In genomic region chr17:18173740-18174139, GRCh38 we compare ENCODE assay signal across 27 cellular contexts.
"Had no signal": no experiment of that assay in that cellular context is flagged by ENCODE, and none has a peak within 500 bp of the region (broad histone marks: within the 10 kb centered on the region; RNA-seq: fewer than 3 reads in every experiment).

No MANE protein-coding gene starts in this region.

- H3K27ac ChIP-seq: ascending aorta, cardiac muscle cell, SJCRH30, SK-N-MC had no signal

- H3K9me3 ChIP-seq: ascending aorta, SJCRH30 had no signal

- DNase-seq: activated CD4-positive, alpha-beta T cell treated with anti-CD3 and anti-CD28 coated beads, Interleukin-2, amount 10 ng/mL, durations not matched to agents 24 days and 14 days; activated CD4-positive, alpha-beta T cell treated with anti-CD3 and anti-CD28 coated beads, Interleukin-2, amount 50 U/mL, for 4 hours; activated CD8-positive, alpha-beta T cell treated with anti-CD3 and anti-CD28 coated beads, Interleukin-2, amount 10 ng/mL, durations not matched to agents 7 days and 5 days; activated gamma-delta T cell; activated naive CD4-positive, alpha-beta T cell treated with Interleukin-2 at 50 U/mL for 16 hours; activated T-cell treated with anti-CD3 and anti-CD28 coated beads, Interleukin-2, amount 50 U/mL, for 24 hours; amygdala; NCI-H1092 treated with DMSO at 0.1 percent for 48 hours; NCI-H1417; NCI-H187 treated with DMSO at 0.1 percent for 48 hours; NCI-H2081; NCI-H2227 treated with DMSO at 0.1 percent for 48 hours; NCI-H446; NCI-H510A treated with DMSO at 0.1 percent for 48 hours; NCI-H526 treated with DMSO at 0.1 percent for 48 hours; NCI-H774; SHP77; SJCRH30; T1000 had no signal

- ATAC-seq: activated CD8-positive, alpha-beta T cell treated with anti-CD3 and anti-CD28 coated beads, Interleukin-2, amount 10 ng/mL, durations not matched to agents 7 days and 5 days; K562; Panc1 had no signal

- H3K27me3 ChIP-seq: ascending aorta, cardiac muscle cell, SJCRH30 had no signal

- H3K4me3 ChIP-seq: ascending aorta, cardiac muscle cell, K562, SJCRH30, SK-N-MC had no signal

- H3K36me3 ChIP-seq: ascending aorta, cardiac muscle cell, SJCRH30 had no signal

- H3K27ac Mint-ChIP-seq: activated CD4-positive, alpha-beta T cell treated with anti-CD3 and anti-CD28 coated beads, Interleukin-2, amount 10 ng/mL, durations not matched to agents 24 days and 14 days; activated CD8-positive, alpha-beta T cell treated with anti-CD3 and anti-CD28 coated beads, Interleukin-2, amount 10 ng/mL, durations not matched to agents 7 days and 5 days; activated naive CD8-positive, alpha-beta T cell; activated T-cell treated with anti-CD3 and anti-CD28 coated beads, Interleukin-2, amount 50 U/mL, for 24 hours; activated T-helper 2 cell treated with anti-CD3 and anti-CD28 coated beads, Interferon-gamma antibody, Interleukin-2, Interleukin-4, amounts not matched to agents 10 μg/mL and 5 μg/mL and 100 μg/mL, durations not matched to agents 14 hours and 24 hours and 36 hours had no signal

- H3K27me3 Mint-ChIP-seq: activated CD4-positive, alpha-beta T cell treated with anti-CD3 and anti-CD28 coated beads, Interleukin-2, amount 10 ng/mL, durations not matched to agents 24 days and 14 days; activated naive CD8-positive, alpha-beta T cell; activated T-cell treated with anti-CD3 and anti-CD28 coated beads, Interleukin-2, amount 50 U/mL, for 24 hours; central memory CD8-positive, alpha-beta T cell had no signal

- H3K4me3 Mint-ChIP-seq: activated CD4-positive, alpha-beta T cell treated with anti-CD3 and anti-CD28 coated beads, Interleukin-2, amount 10 ng/mL, durations not matched to agents 24 days and 14 days; activated CD8-positive, alpha-beta T cell treated with anti-CD3 and anti-CD28 coated beads, Interleukin-2, amount 10 ng/mL, durations not matched to agents 7 days and 5 days; activated naive CD8-positive, alpha-beta T cell; activated T-cell treated with anti-CD3 and anti-CD28 coated beads, Interleukin-2, amount 50 U/mL, for 24 hours; central memory CD8-positive, alpha-beta T cell had no signal

- H3K4me1 ChIP-seq: ascending aorta had no signal

- H3K4me1 Mint-ChIP-seq: activated CD4-positive, alpha-beta T cell treated with anti-CD3 and anti-CD28 coated beads, Interleukin-2, amount 10 ng/mL, durations not matched to agents 24 days and 14 days; central memory CD8-positive, alpha-beta T cell had no signal

- H3K9me3 Mint-ChIP-seq: activated CD4-positive, alpha-beta T cell treated with anti-CD3 and anti-CD28 coated beads, Interleukin-2, amount 10 ng/mL, durations not matched to agents 24 days and 14 days; activated T-cell treated with anti-CD3 and anti-CD28 coated beads, Interleukin-2, amount 50 U/mL, for 24 hours; activated T-helper 2 cell treated with anti-CD3 and anti-CD28 coated beads, Interferon-gamma antibody, Interleukin-2, Interleukin-4, amounts not matched to agents 10 μg/mL and 5 μg/mL and 100 μg/mL, durations not matched to agents 14 hours and 24 hours and 36 hours; central memory CD8-positive, alpha-beta T cell had no signal

- H3K36me3 Mint-ChIP-seq: activated naive CD8-positive, alpha-beta T cell had no signal
